In the genomic region with DNA sequence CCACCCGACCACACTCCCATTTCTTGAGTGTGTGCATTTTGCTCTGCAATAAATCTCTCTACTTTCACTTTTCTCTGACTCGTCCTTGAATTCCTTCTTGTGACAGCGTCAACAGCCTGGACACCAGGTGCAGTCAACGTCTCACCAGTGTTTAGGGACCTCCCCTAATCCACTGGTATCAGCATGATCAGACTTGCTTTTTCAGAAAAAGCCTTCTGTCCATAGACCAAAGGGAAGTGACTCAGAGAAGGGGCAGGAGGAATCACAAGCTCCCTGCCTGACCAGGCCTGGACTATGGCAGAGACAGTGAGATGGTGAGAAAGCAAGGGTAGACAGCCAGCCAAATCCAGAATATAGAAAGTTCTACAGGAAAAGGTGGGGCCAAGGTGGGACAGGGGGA, we compare ENCODE assay signal across 1 cellular context.
TF ChIP-seq lines count a peak whose summit lies in the region.

No MANE protein-coding gene starts in this region.

TF ChIP-seq in HepG2, 621 proteins besides CTCF, POLR2A, EP300 and RAD21:
- TF ChIP-seq, protein P1, sequence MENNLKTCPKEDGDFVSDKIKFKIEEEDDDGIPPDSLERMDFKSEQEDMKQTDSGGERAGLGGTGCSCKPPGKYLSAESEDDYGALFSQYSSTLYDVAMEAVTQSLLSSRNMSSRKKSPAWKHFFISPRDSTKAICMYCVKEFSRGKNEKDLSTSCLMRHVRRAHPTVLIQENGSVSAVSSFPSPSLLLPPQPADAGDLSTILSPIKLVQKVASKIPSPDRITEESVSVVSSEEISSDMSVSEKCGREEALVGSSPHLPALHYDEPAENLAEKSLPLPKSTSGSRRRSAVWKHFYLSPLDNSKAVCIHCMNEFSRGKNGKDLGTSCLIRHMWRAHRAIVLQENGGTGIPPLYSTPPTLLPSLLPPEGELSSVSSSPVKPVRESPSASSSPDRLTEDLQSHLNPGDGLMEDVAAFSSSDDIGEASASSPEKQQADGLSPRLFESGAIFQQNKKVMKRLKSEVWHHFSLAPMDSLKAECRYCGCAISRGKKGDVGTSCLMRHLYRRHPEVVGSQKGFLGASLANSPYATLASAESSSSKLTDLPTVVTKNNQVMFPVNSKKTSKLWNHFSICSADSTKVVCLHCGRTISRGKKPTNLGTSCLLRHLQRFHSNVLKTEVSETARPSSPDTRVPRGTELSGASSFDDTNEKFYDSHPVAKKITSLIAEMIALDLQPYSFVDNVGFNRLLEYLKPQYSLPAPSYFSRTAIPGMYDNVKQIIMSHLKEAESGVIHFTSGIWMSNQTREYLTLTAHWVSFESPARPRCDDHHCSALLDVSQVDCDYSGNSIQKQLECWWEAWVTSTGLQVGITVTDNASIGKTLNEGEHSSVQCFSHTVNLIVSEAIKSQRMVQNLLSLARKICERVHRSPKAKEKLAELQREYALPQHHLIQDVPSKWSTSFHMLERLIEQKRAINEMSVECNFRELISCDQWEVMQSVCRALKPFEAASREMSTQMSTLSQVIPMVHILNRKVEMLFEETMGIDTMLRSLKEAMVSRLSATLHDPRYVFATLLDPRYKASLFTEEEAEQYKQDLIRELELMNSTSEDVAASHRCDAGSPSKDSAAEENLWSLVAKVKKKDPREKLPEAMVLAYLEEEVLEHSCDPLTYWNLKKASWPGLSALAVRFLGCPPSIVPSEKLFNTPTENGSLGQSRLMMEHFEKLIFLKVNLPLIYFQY (CRISPR knock-in tag; IDR thresholded peaks at IDR 0.05; ENCODE audit: borderline replicate concordance) = no peak
- TF ChIP-seq FOSL2 (CRISPR knock-in tag; IDR thresholded peaks at IDR 0.05) = 0 out of 2 replicates have a peak, but pooled peaks have one; percentile 19
